In the genomic region with DNA sequence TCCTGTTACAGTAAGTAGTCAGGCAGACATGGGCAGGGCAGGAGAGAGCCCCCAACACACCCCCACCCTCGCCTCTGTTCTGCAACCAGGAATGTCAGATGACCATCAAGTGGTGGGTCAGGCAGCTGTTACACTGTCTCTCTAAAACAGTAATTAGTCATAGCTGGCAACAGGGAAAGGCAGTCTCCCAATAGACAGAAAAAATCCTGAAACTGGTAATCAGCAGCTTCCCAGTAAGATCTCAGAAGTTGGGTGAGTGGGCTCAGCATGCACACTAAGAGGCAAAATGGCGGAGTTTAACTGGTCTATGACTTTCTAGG, we compare ENCODE assay signal across 22 cellular contexts.
"Had no signal": no experiment of that assay in that cellular context is flagged by ENCODE, and none has a peak within 500 bp of the region (broad histone marks: within the 10 kb centered on the region; RNA-seq: fewer than 3 reads in every experiment).

No MANE protein-coding gene starts in this region.

- H3K4me3 Mint-ChIP-seq: activated B cell treated with CpG ODN at 0.5 μM for 24 hours; activated CD4-positive, alpha-beta memory T cell treated with anti-CD3 and anti-CD28 coated beads for 36 hours; activated CD4-positive, alpha-beta T cell treated with anti-CD3 and anti-CD28 coated beads, Interleukin-2, amount 10 ng/mL, durations not matched to agents 7 days and 5 days; activated T-cell treated with anti-CD3 and anti-CD28 coated beads, Interleukin-2, amount 50 U/mL, for 4 hours; activated T-helper 17 cell treated with anti-CD3 and anti-CD28 coated beads, Interleukin-2, amount 50 U/mL, for 72 hours had no signal

- FAIRE-seq: RCC 7860, TTC549 had no signal

- H3K9me3 Mint-ChIP-seq: activated T-helper 17 cell treated with anti-CD3 and anti-CD28 coated beads, Interleukin-2, amount 50 U/mL, for 72 hours had no signal

- H3K27ac ChIP-seq: body of pancreas had no signal

- H3K27me3 Mint-ChIP-seq: activated B cell treated with CpG ODN at 0.5 μM for 24 hours had no signal

- H3K9me3 ChIP-seq: body of pancreas had no signal

- ATAC-seq: activated T-cell treated with anti-CD3 and anti-CD28 coated beads, Interleukin-2, amount 50 U/mL, for 4 hours; activated T-helper 17 cell treated with anti-CD3 and anti-CD28 coated beads, Interleukin-2, amount 50 U/mL, for 72 hours; body of pancreas; PC-3 had no signal

- H3K27me3 ChIP-seq: body of pancreas had no signal

- H3K4me3 ChIP-seq: body of pancreas had no signal

- DNase-seq: activated B cell treated with CpG ODN at 0.5 μM for 24 hours; activated CD4-positive, alpha-beta memory T cell treated with anti-CD3 and anti-CD28 coated beads for 36 hours; activated CD4-positive, alpha-beta T cell treated with anti-CD3 and anti-CD28 coated beads, Interleukin-2, amount 10 ng/mL, durations not matched to agents 7 days and 5 days; activated CD8-positive, alpha-beta memory T cell treated with anti-CD3 and anti-CD28 coated beads for 24 hours; activated gamma-delta T cell treated with Interleukin-2 at 50 U/mL for 16 hours; activated naive CD4-positive, alpha-beta T cell treated with anti-CD3 and anti-CD28 coated beads, Interleukin-2, amount 50 U/mL, for 16 hours; activated T-cell treated with anti-CD3 and anti-CD28 coated beads, Interleukin-2, amount 50 U/mL, for 4 hours; body of pancreas; central memory CD4-positive, alpha-beta T cell; MM.1S; NCI-H1105 treated with DMSO at 0.1 percent for 48 hours; NCI-H1436 treated with DMSO at 0.1 percent for 48 hours; NCI-H187; NCI-H2081 treated with DMSO at 0.1 percent for 48 hours; NCI-H446; PC-3; SHP77 treated with DMSO at 0.1 percent for 48 hours; T-helper 2 cell; T1000 had no signal

- H3K27ac Mint-ChIP-seq: activated B cell treated with CpG ODN at 0.5 μM for 24 hours; activated CD4-positive, alpha-beta memory T cell treated with anti-CD3 and anti-CD28 coated beads for 36 hours; activated CD4-positive, alpha-beta T cell treated with anti-CD3 and anti-CD28 coated beads, Interleukin-2, amount 10 ng/mL, durations not matched to agents 7 days and 5 days; activated T-helper 17 cell treated with anti-CD3 and anti-CD28 coated beads, Interleukin-2, amount 50 U/mL, for 72 hours had no signal
